Comparison of ENCODE assay signal across 21 cellular contexts in genomic region chr5:9781882-9782281, GRCh38.
A peak's percentile ranks its signal among the peaks of the same experiment; 100 is the strongest.
DNase-seq lines count a peak whose midpoint lies in the region; ATAC-seq and TF ChIP-seq lines count a peak whose summit lies in the region.
"Had no signal": no experiment of that assay in that cellular context is flagged by ENCODE, and none has a peak within 500 bp of the region (broad histone marks: within the 10 kb centered on the region; RNA-seq: fewer than 3 reads in every experiment).

No MANE protein-coding gene starts in this region.

- H3K36me3 Mint-ChIP-seq in Caco-2 (ENCODE audit: insufficient read depth, unreplicated experiment), result peaks cover 5% of the 10 kb centered on the region
- H3K36me3 Mint-ChIP-seq: CD4-positive, CD25-positive, alpha-beta regulatory T cell had no signal

- H3K4me3 Mint-ChIP-seq in Caco-2 (ENCODE audit: unreplicated experiment), result no peak overlapping the region
- H3K4me3 Mint-ChIP-seq: B cell; CD4-positive, CD25-positive, alpha-beta regulatory T cell had no signal

- H3K27ac Mint-ChIP-seq in Caco-2 (ENCODE audit: unreplicated experiment), result peak overlapping the region; percentile 62
- H3K27ac Mint-ChIP-seq: B cell; CD4-positive, CD25-positive, alpha-beta regulatory T cell had no signal

- H2AK5ac ChIP-seq in IMR-90 (ENCODE audit: low read depth, low read length), result peak overlapping the region; percentile 87; the same call in 1 of the 2 replicates

- H3K27ac ChIP-seq in IMR-90 (ENCODE audit: insufficient read depth, low read length), result peak overlapping the region; percentile 69; the same call in 1 of the 2 replicates
- peak overlapping the region; percentile 42 for H3K27ac ChIP-seq in vagina
- H3K27ac ChIP-seq in Karpas-422 (ENCODE audit: low read length), result no peak overlapping the region

- peak overlapping the region; percentile 41 for H2BK5ac ChIP-seq in IMR-90 (ENCODE audit: low read depth, low read length, poor library complexity, severe bottlenecking)

- H3K4me1 Mint-ChIP-seq in Caco-2 (ENCODE audit: low read depth, unreplicated experiment), result peaks cover 18% of the 10 kb centered on the region
- H3K4me1 Mint-ChIP-seq: B cell; CD4-positive, CD25-positive, alpha-beta regulatory T cell had no signal

- H2AFZ ChIP-seq in IMR-90 (replicated peaks; ENCODE audit: low read length, poor library complexity) (peak overlapping the region; percentile 11), Karpas-422 (ENCODE audit: low read length) (no peak overlapping the region)

- no peaks in the 10 kb centered on the region for H3K27me3 Mint-ChIP-seq in Caco-2 (ENCODE audit: insufficient read depth, unreplicated experiment)
- H3K27me3 Mint-ChIP-seq: B cell had no signal

- no peaks in the 10 kb centered on the region for H3K27me3 ChIP-seq in Caco-2 (replicated peaks; ENCODE audit: control insufficient read depth, insufficient read depth, low read length)
- no peaks in the 10 kb centered on the region for H3K27me3 ChIP-seq in IMR-90 (ENCODE audit: control insufficient read depth, insufficient read depth, low read length)
- no peaks in the 10 kb centered on the region for H3K27me3 ChIP-seq in vagina
- H3K27me3 ChIP-seq in Karpas-422 (ENCODE audit: low read length), result no peaks in the 10 kb centered on the region

- dilution Hi-C loops in IMR-90 (cut with HindIII; ENCODE audit: low sequenced_read_pairs, unreplicated experiment), result no loop called here

- H3K79me1 ChIP-seq in IMR-90 (ENCODE audit: low read depth in 1 of 2, low read length in 2 of 2), result no peaks in the 10 kb centered on the region

- no peak overlapping the region for H3K9ac ChIP-seq in IMR-90 (ENCODE audit: low read depth, low read length)
- no peak overlapping the region for H3K9ac ChIP-seq in Karpas-422 (ENCODE audit: low read length)
- H3K9ac ChIP-seq: GM23248, SK-N-SH had no signal

- H2AK9ac ChIP-seq in IMR-90 (replicated peaks; ENCODE audit: low read depth, low read length, poor library complexity), result no peak overlapping the region

- H2BK15ac ChIP-seq in IMR-90 (ENCODE audit: low read depth, low read length), result peak overlapping the region; percentile 41; the same call in 2 of the 3 replicates

- TF ChIP-seq RAD21 in IMR-90 (IDR thresholded peaks at IDR 0.05; ENCODE audit: low read length), result no peak

- H4K8ac ChIP-seq in IMR-90 (ENCODE audit: low read depth in 2 of 2, low read length in 2 of 2), result peak overlapping the region in 1 of 2 experiments; percentile 54; a peak in 1 of 4 replicates

- H3K18ac ChIP-seq in IMR-90 (ENCODE audit: low read depth, low read length), result peak overlapping the region; percentile 83

- H3K9me3 Mint-ChIP-seq in Caco-2 (ENCODE audit: unreplicated experiment), result peaks cover 6% of the 10 kb centered on the region

- ATAC-seq in IMR-90 (ENCODE audit: low read depth), result peak; percentile 85
- ATAC-seq in GM19397 (IDR thresholded peaks at IDR 0.05; ENCODE audit: unreplicated experiment), result no peak
- ATAC-seq: K562 had no signal

- H3K23ac ChIP-seq in IMR-90 (ENCODE audit: low read depth, low read length), result peak overlapping the region; percentile 61; the same call in 1 of the 2 replicates

- H3K79me2 ChIP-seq in Karpas-422 (ENCODE audit: low read length), result no peaks in the 10 kb centered on the region

- no peaks in the 10 kb centered on the region for H3K9me2 ChIP-seq in Karpas-422 (replicated peaks; ENCODE audit: insufficient read depth, low read length)
- H3K9me2 ChIP-seq: SK-N-SH had no signal

- POLR2A ChIA-PET in Caco-2 (lab: Charles Lee), result no interaction called here
- POLR2A ChIA-PET in IMR-90 (lab: Charles Lee; ENCODE audit: unreplicated experiment), result interaction anchor here (0.5 kb wide), 1 partner anchor 12 kb away, joined by 3 read pairs; no protein-coding TSS in a partner anchor

- peak overlapping the region; percentile 78 for H3K14ac ChIP-seq in IMR-90 (replicated peaks; ENCODE audit: low read depth, low read length)

- in situ Hi-C loops in IMR-90 (cut with MboI; ENCODE audit: low sequenced_read_pairs), result no loop called here

- no peaks in the 10 kb centered on the region for H3K36me3 ChIP-seq in Caco-2 (ENCODE audit: control insufficient read depth, insufficient read depth, low read length)
- no peaks in the 10 kb centered on the region for H3K36me3 ChIP-seq in IMR-90 (ENCODE audit: control insufficient read depth, insufficient read depth, low read length)
- no peaks in the 10 kb centered on the region for H3K36me3 ChIP-seq in vagina
- H3K36me3 ChIP-seq in Karpas-422 (ENCODE audit: insufficient read depth, low read length), result no peaks in the 10 kb centered on the region

- no peak overlapping the region for H3K4me3 ChIP-seq in Caco-2 (ENCODE audit: low read depth, low read length)
- H3K4me3 ChIP-seq in IMR-90 (ENCODE audit: insufficient read depth, low read depth, low read length), result no peak overlapping the region
- no peak overlapping the region for H3K4me3 ChIP-seq in fibroblast of villous mesenchyme (ENCODE audit: low read depth, low read length)
- no peak overlapping the region for H3K4me3 ChIP-seq in vagina
- no peak overlapping the region for H3K4me3 ChIP-seq in Karpas-422 (ENCODE audit: low read length)
- H3K4me3 ChIP-seq: GM23248, K562 had no signal

- DNase-seq in Caco-2 (no peak), IMR-90 (peak; percentile 85), fibroblast of villous mesenchyme (ENCODE audit: low read depth) (peak; percentile 83), vagina (ENCODE audit: extremely low spot score in 2 of 2) (no peak), Karpas-422 (no peak)
- DNase-seq in activated CD4-positive, CD25-positive, alpha-beta regulatory T cell treated with anti-CD3 and anti-CD28 coated beads, Interleukin-2, amount 50 U/mL, for 72 hours, result no peak
- DNase-seq: CD4-positive, CD25-positive, alpha-beta regulatory T cell; COR-L47; GM23248; HCEC 1CT; NCI-H1105 treated with DMSO at 0.1 percent for 48 hours; NCI-H1694 treated with DMSO at 0.1 percent for 48 hours; NCI-H2107; NCI-H510A treated with DMSO at 0.1 percent for 48 hours; NCI-H82; OCI-M1; SHP77; SK-N-SH had no signal

- H2BK20ac ChIP-seq in IMR-90 (ENCODE audit: low read depth, low read length), result peak overlapping the region; percentile 85

- WGBS in IMR-90 (ENCODE audit: extremely low coverage in 2 of 2, insufficient read length in 1 of 2), 2 experiments, result no CpG with 5 or more reads among the region's 1 CpG

- TF ChIP-seq POLR2A in IMR-90 (IDR thresholded peaks at IDR 0.05; ENCODE audit: low read depth, low read length) (no peak), vagina (IDR thresholded peaks at IDR 0.05) (no peak)

- intact Hi-C loops in Caco-2 (cut with micrococcal nuclease; ENCODE audit: unreplicated experiment) (loop anchor here (2.0 kb wide), 1 partner anchor 49 kb away; no protein-coding TSS in a partner anchor), IMR-90 (cut with micrococcal nuclease) (loop anchor here (5.0 kb wide), 1 partner anchor 235 kb away; the partner anchor contains the start of gene SEMA5A), vagina (cut with DNase I) (no loop called here)

- peak overlapping the region; percentile 81 for H3K4ac ChIP-seq in IMR-90 (ENCODE audit: low read depth, low read length)

- no TSS peak for BruUV-seq in Caco-2 (replicated peaks; lab: Mats Ljungman, UMichigan)
- BruUV-seq in IMR-90 (replicated peaks; lab: Mats Ljungman, UMichigan), result no TSS peak

- H4K20me1 ChIP-seq in IMR-90 (ENCODE audit: insufficient read depth, low read length), result no peaks in the 10 kb centered on the region
- no peaks in the 10 kb centered on the region for H4K20me1 ChIP-seq in Karpas-422 (ENCODE audit: insufficient read depth, low read depth, low read length)

- H3K4me1 ChIP-seq in Caco-2, result peaks cover 20% of the 10 kb centered on the region
- peaks cover 19% of the 10 kb centered on the region for H3K4me1 ChIP-seq in IMR-90 (ENCODE audit: control insufficient read depth, insufficient read depth, low read length)
- no peaks in the 10 kb centered on the region for H3K4me1 ChIP-seq in vagina
- H3K4me1 ChIP-seq in Karpas-422 (ENCODE audit: low read length), result no peaks in the 10 kb centered on the region

- peak overlapping the region; percentile 90 for H2BK120ac ChIP-seq in IMR-90 (ENCODE audit: low read depth, low read length)

- CTCF ChIA-PET in Caco-2 (lab: Charles Lee), result no interaction called here
- CTCF ChIA-PET in IMR-90 (lab: Yijun Ruan, JAX), result no interaction called here

- H3K4me2 ChIP-seq in IMR-90 (ENCODE audit: low read depth, low read length), result peak overlapping the region; percentile 35; the same call in 1 of the 2 replicates
- no peak overlapping the region for H3K4me2 ChIP-seq in Karpas-422 (ENCODE audit: low read depth, low read length, poor library complexity, severe bottlenecking)
- H3K4me2 ChIP-seq: SK-N-SH had no signal

- peaks cover 7% of the 10 kb centered on the region for H3K9me1 ChIP-seq in IMR-90 (ENCODE audit: insufficient read depth, low read length)

- no peaks in the 10 kb centered on the region; the same call in 1 of the 2 replicates for H3K9me3 ChIP-seq in Caco-2
- H3K9me3 ChIP-seq in IMR-90 (ENCODE audit: control insufficient read depth, insufficient read depth, low read length), result no peaks in the 10 kb centered on the region
- H3K9me3 ChIP-seq in vagina, result no peaks in the 10 kb centered on the region
- no peaks in the 10 kb centered on the region for H3K9me3 ChIP-seq in Karpas-422 (ENCODE audit: low read length)
- H3K9me3 ChIP-seq: SK-N-SH had no signal

- TF ChIP-seq CTCF in Caco-2 (IDR thresholded peaks at IDR 0.05; ENCODE audit: insufficient read depth in 1 of 2, low read depth in 1 of 2, low read length in 1 of 2, severe bottlenecking in 1 of 2, unreplicated experiment in 1 of 2) (no peak), IMR-90 (conservative IDR thresholded peaks at IDR 0.05; ENCODE audit: low read depth, low read length) (no peak), fibroblast of villous mesenchyme (IDR thresholded peaks at IDR 0.05; ENCODE audit: insufficient read depth, low read depth, low read length) (no peak), vagina (IDR thresholded peaks at IDR 0.05) (no peak)

- no peak overlapping the region for H3K56ac ChIP-seq in IMR-90 (ENCODE audit: extremely low read depth, insufficient read depth, low read length)

- H4K5ac ChIP-seq in IMR-90 (ENCODE audit: low read depth, low read length), result peak overlapping the region; percentile 65

- peak overlapping the region; percentile 74 for H4K91ac ChIP-seq in IMR-90 (ENCODE audit: insufficient read depth, low read depth, low read length)

TF ChIP-seq in IMR-90, 13 proteins besides CTCF, POLR2A, EP300 and RAD21:
- TF ChIP-seq MAFK (IDR thresholded peaks at IDR 0.05; ENCODE audit: low read depth, low read length) (no peak), FOS (IDR thresholded peaks at IDR 0.05; ENCODE audit: low read depth, low read length) (peak; percentile 40; the same call in 1 of the 2 replicates)

Comparison
In these comparisons a context has a peak if more than half of its experiments do, and no peak if none do; other contexts are left out.
1. DNase-seq: peak in IMR-90 (single experiment) and fibroblast of villous mesenchyme (single experiment); none in Caco-2 (0 of 2), vagina (0 of 2), activated CD4-positive, CD25-positive, alpha-beta regulatory T cell treated with anti-CD3 and anti-CD28 coated beads, Interleukin-2, amount 50 U/mL, for 72 hours (single experiment) and Karpas-422 (single experiment).